8 cellular contexts compared by ENCODE assay signal in genomic region chr17:7560172-7561027, GRCh38. TPM values are rescaled to one million over a fixed set of nuclear protein-coding genes. Genes with fewer than 3 reads are reported as not detected.
DNase-seq lines count a peak whose midpoint lies in the region; ATAC-seq and TF ChIP-seq lines count a peak whose summit lies in the region.

No MANE protein-coding gene starts in this region.

- H3K27me3 Mint-ChIP-seq in activated B cell treated with CpG ODN at 0.5 μM for 24 hours (no peaks in the 10 kb centered on the region), mesothelial cell of epicardium (ENCODE audit: low read depth) (no peaks in the 10 kb centered on the region)
- H3K27me3 Mint-ChIP-seq in effector memory CD8-positive, alpha-beta T cell, result no peaks in the 10 kb centered on the region

- no peaks in the 10 kb centered on the region for H3K9me3 Mint-ChIP-seq in activated B cell treated with CpG ODN at 0.5 μM for 24 hours
- H3K9me3 Mint-ChIP-seq in effector memory CD8-positive, alpha-beta T cell, result no peaks in the 10 kb centered on the region
- H3K9me3 Mint-ChIP-seq in mesothelial cell of epicardium, result no peaks in the 10 kb centered on the region

- intact Hi-C loops in activated B cell treated with CpG ODN at 0.5 μM for 24 hours (cut with micrococcal nuclease), result loop anchor here (1.0 kb wide), 13 partner anchors 8 to 280 kb away; partner anchors contain the start of genes FXR2, KCTD11, MPDU1 and POLR2A

- peak; percentile 33 for ATAC-seq in activated B cell treated with CpG ODN at 0.5 μM for 24 hours (ENCODE audit: low read depth)
- no peak for ATAC-seq in effector memory CD8-positive, alpha-beta T cell (replicated peaks)
- ATAC-seq in GM18861 (IDR thresholded peaks at IDR 0.05; ENCODE audit: unreplicated experiment), result no peak

- H3K27ac ChIP-seq in KOPT-K1 (ENCODE audit: low read depth, low read length, poor library complexity, severe bottlenecking), result peak overlapping the region; percentile 76
- peak overlapping the region; percentile 95 for H3K27ac ChIP-seq in suprapubic skin

- TF ChIP-seq EP300 in suprapubic skin (IDR thresholded peaks at IDR 0.05), result no peak

- no peak for TF ChIP-seq POLR2A in suprapubic skin (IDR thresholded peaks at IDR 0.05)

- POLR2A ChIA-PET in activated B cell treated with CpG ODN at 0.5 μM for 24 hours (lab: Charles Lee), result interaction anchor here (0.5 to 7.9 kb wide), 24 partner anchors 8 to 256 kb away, joined by 3 to 98 read pairs (median 9); partner anchors contain the start of genes CD68, MPDU1, PLSCR3 and POLR2A

- H3K36me3 ChIP-seq in KOPT-K1 (ENCODE audit: insufficient read depth, low read length), result peaks cover 27% of the 10 kb centered on the region
- H3K36me3 ChIP-seq in suprapubic skin, result peaks cover 22% of the 10 kb centered on the region

- H3K4me3 Mint-ChIP-seq in activated B cell treated with CpG ODN at 0.5 μM for 24 hours (peak overlapping the region; percentile 92), mesothelial cell of epicardium (peak overlapping the region; percentile 93)
- H3K4me3 Mint-ChIP-seq in effector memory CD8-positive, alpha-beta T cell, result peak overlapping the region; percentile 95

- H3K27me3 ChIP-seq in suprapubic skin, result no peaks in the 10 kb centered on the region

- CTCF ChIA-PET in activated B cell treated with CpG ODN at 0.5 μM for 24 hours (lab: Charles Lee), result interaction anchor here (0.6 to 6.1 kb wide), 31 partner anchors 8 to 515 kb away, joined by 3 to 364 read pairs (median 7); partner anchors contain the start of genes ACAP1, FXR2, MPDU1 and PLSCR3

- H3K36me3 Mint-ChIP-seq in activated B cell treated with CpG ODN at 0.5 μM for 24 hours (ENCODE audit: low read depth), result peaks cover 37% of the 10 kb centered on the region
- H3K36me3 Mint-ChIP-seq in effector memory CD8-positive, alpha-beta T cell (ENCODE audit: insufficient read depth), result peaks cover 37% of the 10 kb centered on the region
- peaks cover 6% of the 10 kb centered on the region for H3K36me3 Mint-ChIP-seq in mesothelial cell of epicardium

- peaks cover 57% of the 10 kb centered on the region for H3K4me1 ChIP-seq in suprapubic skin

- DNase-seq in COLO668 (lab: John Stamatoyannopoulos, UW; ENCODE audit: unreplicated experiment) (peak; percentile 62), activated B cell treated with CpG ODN at 0.5 μM for 24 hours (peak; percentile 61), mesothelial cell of epicardium (ENCODE audit: low spot score in 2 of 2, unreplicated experiment in 2 of 2) (peak in 1 of 2 experiments; percentile 80), suprapubic skin (ENCODE audit: low spot score in 2 of 2) (peak in 1 of 2 donors; percentile 82), putamen (ENCODE audit: low spot score) (no peak)
- DNase-seq in effector memory CD8-positive, alpha-beta T cell, result peak in 1 of 3 experiments; percentile 48

- H3K4me1 Mint-ChIP-seq in activated B cell treated with CpG ODN at 0.5 μM for 24 hours, result peaks cover 63% of the 10 kb centered on the region
- peaks cover 28 to 29% of the 10 kb centered on the region in 2 donors for H3K4me1 Mint-ChIP-seq in effector memory CD8-positive, alpha-beta T cell (ENCODE audit: low read depth in 2 of 2)
- H3K4me1 Mint-ChIP-seq in mesothelial cell of epicardium, result peaks cover 54% of the 10 kb centered on the region

- H3K27ac Mint-ChIP-seq in activated B cell treated with CpG ODN at 0.5 μM for 24 hours (peak overlapping the region; percentile 96), mesothelial cell of epicardium (peak overlapping the region; percentile 98)
- H3K27ac Mint-ChIP-seq in effector memory CD8-positive, alpha-beta T cell, result peak overlapping the region; percentile 97 to 98

- H3K9me3 ChIP-seq in KOPT-K1 (ENCODE audit: insufficient read depth, low read length, poor library complexity, severe bottlenecking) (no peaks in the 10 kb centered on the region), suprapubic skin (no peaks in the 10 kb centered on the region)

- peak overlapping the region; percentile 96 for H3K4me3 ChIP-seq in suprapubic skin

- TF ChIP-seq CTCF in activated B cell treated with CpG ODN at 0.5 μM for 24 hours (IDR thresholded peaks at IDR 0.05), result peak; percentile 12
- TF ChIP-seq CTCF in mesothelial cell of epicardium (IDR thresholded peaks at IDR 0.05; ENCODE audit: unreplicated experiment), result peak; percentile 36
- peak; percentile 52 to 64 for TF ChIP-seq CTCF in suprapubic skin (IDR thresholded peaks at IDR 0.05)

- 30% methylated on average over 22 of the region's 22 CpGs for WGBS in suprapubic skin

RNA-seq across cellular contexts. Expression of gene SENP3, which starts 1.3 kb away (rescaled TPM):
- total RNA-seq in activated B cell treated with CpG ODN at 0.5 μM for 24 hours (49.6 and 55.8 TPM in 2 replicates), mesothelial cell of epicardium (50.3 to 55.9 TPM (median 51.5 TPM) in 3 replicates), suprapubic skin (10 to 100 TPM; 40.2 to 53.5 (median 51.6) TPM)

RNA-seq across cellular contexts. Expression of gene TNFSF13, which starts 1.9 kb away (rescaled TPM):
- 14.4 and 15.3 TPM in 2 replicates for total RNA-seq in activated B cell treated with CpG ODN at 0.5 μM for 24 hours
- 4.3 to 6.1 TPM (median 5.2 TPM) in 3 replicates for total RNA-seq in mesothelial cell of epicardium
- total RNA-seq in suprapubic skin, result 10 to 100 TPM in 3 of 4 donors, 1 to 10 TPM in 1; 9.6 to 26.6 (median 15.5) TPM

RNA-seq across cellular contexts. Expression of gene TNFSF12, which starts 11.5 kb away (rescaled TPM):
- total RNA-seq in activated B cell treated with CpG ODN at 0.5 μM for 24 hours, result 25.2 and 30.7 TPM in 2 replicates
- 6.6 to 7.7 TPM (median 7.6 TPM) in 3 replicates for total RNA-seq in mesothelial cell of epicardium
- 10 to 100 TPM; 12.7 to 28.4 (median 18.0) TPM for total RNA-seq in suprapubic skin

RNA-seq across cellular contexts. Expression of gene CD68, which starts 19.0 kb away (rescaled TPM):
- total RNA-seq in activated B cell treated with CpG ODN at 0.5 μM for 24 hours (7.2 and 7.8 TPM in 2 replicates), mesothelial cell of epicardium (0.44 to 0.86 TPM (median 0.78 TPM) in 3 replicates), suprapubic skin (10 to 100 TPM in 1 of 4 donors, 1 to 10 TPM in 3; 5.0 to 13.2 (median 9.6) TPM)

RNA-seq across cellular contexts. Expression of gene MPDU1, which starts 23.3 kb away (rescaled TPM):
- 50.7 and 58.9 TPM in 2 replicates for total RNA-seq in activated B cell treated with CpG ODN at 0.5 μM for 24 hours
- 44.8 to 45.5 TPM (median 45.5 TPM) in 3 replicates for total RNA-seq in mesothelial cell of epicardium
- 100 to 1,000 TPM in 1 of 4 donors, 10 to 100 TPM in 3; 54.3 to 104 (median 86.3) TPM for total RNA-seq in suprapubic skin
